Comparison of ENCODE assay signal across 20 cellular contexts in genomic region chr9:95746408-95747165, GRCh38.
"Had no signal": no experiment of that assay in that cellular context is flagged by ENCODE, and none has a peak within 500 bp of the region (broad histone marks: within the 10 kb centered on the region; RNA-seq: fewer than 3 reads in every experiment).

No MANE protein-coding gene starts in this region.

- DNase-seq: activated CD4-positive, alpha-beta T cell treated with anti-CD3 and anti-CD28 coated beads for 48 hours; activated CD4-positive, alpha-beta T cell treated with anti-CD3 and anti-CD28 coated beads, Interleukin-2, amount 50 U/mL, for 4 hours; activated CD4-positive, CD25-positive, alpha-beta regulatory T cell treated with anti-CD3 and anti-CD28 coated beads, Interleukin-2, amount 50 U/mL, for 72 hours; activated CD8-positive, alpha-beta memory T cell treated with anti-CD3 and anti-CD28 coated beads, Interleukin-2, amount 50 U/mL, for 48 hours; activated CD8-positive, alpha-beta T cell treated with anti-CD3 and anti-CD28 coated beads, Interleukin-2, amount 10 ng/mL, durations not matched to agents 7 days and 5 days; activated naive CD4-positive, alpha-beta T cell treated with anti-CD3 and anti-CD28 coated beads, Interleukin-2, amount 50 U/mL, for 16 hours; activated naive CD8-positive, alpha-beta T cell treated with anti-CD3 and anti-CD28 coated beads, Interleukin-2, amount 50 U/mL, for 24 hours; activated T-cell treated with anti-CD3 and anti-CD28 coated beads, Interleukin-2, amount 50 U/mL, for 1 hour; amygdala; brain microvascular endothelial cell; cerebellar nuclear complex; NCI-H1092; NCI-H1417; NCI-H1694 treated with DMSO at 0.1 percent for 48 hours; NCI-H2029 treated with DMSO at 0.1 percent for 48 hours; NCI-H446; NCI-H524; Right ventricle myocardium superior; SW 1271 had no signal

- ATAC-seq: activated CD8-positive, alpha-beta T cell treated with anti-CD3 and anti-CD28 coated beads, Interleukin-2, amount 10 ng/mL, durations not matched to agents 7 days and 5 days; activated naive CD8-positive, alpha-beta T cell treated with anti-CD3 and anti-CD28 coated beads, Interleukin-2, amount 50 U/mL, for 24 hours; SK-N-SH treated with all-trans-retinoic acid at 6 μM for 48 hours had no signal
